In the genomic region with DNA sequence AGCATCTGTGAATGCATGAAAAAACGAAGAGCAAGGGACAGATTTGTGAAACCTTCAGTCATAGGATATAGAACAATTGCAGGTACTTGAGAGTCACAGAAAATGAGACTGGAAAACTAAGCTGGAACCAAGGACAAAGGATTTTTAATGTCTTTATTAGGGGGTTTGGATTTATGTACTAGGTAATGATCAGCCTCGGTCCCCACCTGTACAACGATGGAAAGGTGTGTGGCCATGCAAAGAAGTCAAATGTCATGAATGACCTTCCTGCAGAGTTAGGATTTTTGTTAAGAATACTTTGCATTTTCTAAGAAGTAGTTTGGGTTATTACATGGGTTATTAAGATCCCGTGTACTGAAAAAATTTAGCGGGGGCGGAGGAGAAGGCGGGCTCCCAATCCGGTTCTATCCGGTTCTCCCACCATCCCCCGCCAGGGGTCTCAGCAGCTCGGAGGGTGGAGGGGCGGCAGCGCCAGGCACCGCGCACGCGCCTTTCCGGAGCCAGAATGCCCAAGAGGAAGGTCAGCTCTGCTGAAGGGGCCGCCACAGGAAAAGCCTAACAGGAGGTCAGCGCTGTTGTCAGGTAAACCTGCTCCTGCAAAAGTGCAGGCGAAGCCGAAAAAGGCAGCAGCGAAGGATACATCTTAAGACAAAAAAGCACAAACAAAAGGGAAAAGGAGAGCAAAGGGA, we compare ENCODE assay signal across 8 cellular contexts.
DNase-seq lines count a peak whose midpoint lies in the region; ATAC-seq and TF ChIP-seq lines count a peak whose summit lies in the region.

No MANE protein-coding gene starts in this region.

- no peaks in the 10 kb centered on the region for H3K36me3 ChIP-seq in right atrium auricular region

- no peak for ATAC-seq in activated B cell treated with CpG ODN at 0.5 μM for 24 hours (ENCODE audit: low read depth)
- ATAC-seq in GM18511 (IDR thresholded peaks at IDR 0.05; ENCODE audit: unreplicated experiment): no peak

- H3K27me3 Mint-ChIP-seq in activated B cell treated with CpG ODN at 0.5 μM for 24 hours: no peaks in the 10 kb centered on the region

- H3K4me1 ChIP-seq in right atrium auricular region: no peaks in the 10 kb centered on the region

- no peak overlapping the region for H3K27ac Mint-ChIP-seq in activated B cell treated with CpG ODN at 0.5 μM for 24 hours

- H3K27me3 ChIP-seq in right atrium auricular region: no peaks in the 10 kb centered on the region

- no peak for TF ChIP-seq CTCF in activated B cell treated with CpG ODN at 0.5 μM for 24 hours (IDR thresholded peaks at IDR 0.05)
- peak in 1 of 2 donors; percentile 30 for TF ChIP-seq CTCF in right atrium auricular region (IDR thresholded peaks at IDR 0.05)

- DNase-seq in Ammon's horn (ENCODE audit: low spot score): peak; percentile 12
- DNase-seq in activated B cell treated with CpG ODN at 0.5 μM for 24 hours: no peak
- peak; percentile 62 for DNase-seq in right atrium auricular region (ENCODE audit: low spot score)
- peak; percentile 3 for DNase-seq in pons (ENCODE audit: low spot score)
- DNase-seq in activated CD4-positive, alpha-beta T cell treated with anti-CD3 and anti-CD28 coated beads for 1 hour: no peak
- DNase-seq in activated naive CD4-positive, alpha-beta T cell treated with Interleukin-2 at 50 U/mL for 16 hours: no peak
- DNase-seq in erythroblast (lab: John Stamatoyannopoulos, UW): no peak

- CTCF ChIA-PET in activated B cell treated with CpG ODN at 0.5 μM for 24 hours (lab: Charles Lee): no interaction called here

- intact Hi-C loops in activated B cell treated with CpG ODN at 0.5 μM for 24 hours (cut with micrococcal nuclease): no loop called here

- peak overlapping the region in 1 of 2 donors; percentile 11 for H3K27ac ChIP-seq in right atrium auricular region

- no peak for TF ChIP-seq POLR2A in erythroblast (IDR thresholded peaks at IDR 0.05; ENCODE audit: low read length)

- peaks cover 2% of the 10 kb centered on the region for H3K9me3 Mint-ChIP-seq in activated B cell treated with CpG ODN at 0.5 μM for 24 hours

- H3K4me3 Mint-ChIP-seq in activated B cell treated with CpG ODN at 0.5 μM for 24 hours: peak overlapping the region; percentile 1

- peaks cover 3% of the 10 kb centered on the region for H3K4me1 Mint-ChIP-seq in activated B cell treated with CpG ODN at 0.5 μM for 24 hours

- POLR2A ChIA-PET in activated B cell treated with CpG ODN at 0.5 μM for 24 hours (lab: Charles Lee): no interaction called here

- H3K36me3 Mint-ChIP-seq in activated B cell treated with CpG ODN at 0.5 μM for 24 hours (ENCODE audit: low read depth): no peaks in the 10 kb centered on the region

- peak overlapping the region; percentile 24 to 39 for H3K4me3 ChIP-seq in right atrium auricular region

- no peaks in the 10 kb centered on the region for H3K9me3 ChIP-seq in right atrium auricular region

Comparison
In these comparisons a context has a peak if more than half of its experiments do, and no peak if none do; other contexts are left out.
1. DNase-seq: peak in Ammon's horn (single experiment), right atrium auricular region (single experiment) and pons (single experiment); none in activated B cell treated with CpG ODN at 0.5 μM for 24 hours (single experiment), activated CD4-positive, alpha-beta T cell treated with anti-CD3 and anti-CD28 coated beads for 1 hour (single experiment), activated naive CD4-positive, alpha-beta T cell treated with Interleukin-2 at 50 U/mL for 16 hours (single experiment) and erythroblast (0 of 2).